Comparison of ENCODE assay signal across 8 cellular contexts in the genomic region with DNA sequence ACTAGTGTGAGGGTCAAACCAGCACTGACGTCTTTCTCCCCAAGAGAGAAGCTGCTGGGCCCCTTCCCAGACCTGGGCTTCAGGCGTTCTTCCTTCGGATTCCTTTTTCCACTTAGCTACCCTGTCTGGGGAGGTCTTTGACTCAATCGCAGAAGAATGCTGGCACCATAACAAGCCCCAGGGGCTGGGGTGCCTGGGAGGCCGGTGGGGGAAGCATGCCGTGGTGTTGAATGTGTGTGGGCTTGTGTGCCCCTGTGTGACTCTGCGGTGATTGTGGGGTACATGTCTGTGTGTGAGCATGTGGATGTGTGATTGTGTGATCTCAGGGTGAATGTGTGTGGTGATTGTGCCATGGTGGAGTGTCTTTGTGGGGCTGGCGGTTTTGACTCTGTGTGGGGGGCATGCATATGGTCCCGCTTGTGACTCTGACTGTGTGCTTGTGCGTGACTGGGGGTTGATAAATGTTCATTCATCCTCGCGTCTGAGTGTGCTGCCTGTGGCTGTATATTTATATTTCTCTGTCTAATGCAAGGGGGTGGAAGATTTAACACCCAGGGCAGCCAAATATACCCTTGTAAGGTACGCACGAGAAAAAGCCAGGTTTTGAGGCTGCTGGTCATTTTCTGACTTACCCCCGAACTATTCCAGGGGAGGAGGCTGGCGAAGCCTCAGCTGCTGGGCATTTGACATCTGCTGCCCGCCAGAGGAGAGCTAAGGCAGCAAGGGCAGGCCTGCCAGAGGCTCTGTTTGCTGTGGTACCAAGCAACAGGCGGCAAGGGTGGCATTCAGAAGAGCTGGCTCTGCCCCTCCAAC. TPM values are rescaled to one million over a fixed set of nuclear protein-coding genes. Genes with fewer than 3 reads are reported as not detected.
A peak's percentile ranks its signal among the peaks of the same experiment; 100 is the strongest.
DNase-seq lines count a peak whose midpoint lies in the region; ATAC-seq, FAIRE-seq and TF ChIP-seq lines count a peak whose summit lies in the region.

No MANE protein-coding gene starts in this region.

- WGBS in gastroesophageal sphincter (ENCODE audit: low coverage in 1 of 2), 2 donors: 14 to 37% methylated on average over 3 to 13 of the region's 18 CpGs
- WGBS in prostate gland: 54% methylated on average over 18 of the region's 18 CpGs

- FAIRE-seq in G401.6 (lab: Jason Lieb, UNC): peak; percentile 86

- TF ChIP-seq POLR2A in gastroesophageal sphincter (IDR thresholded peaks at IDR 0.05) (peak in 1 of 2 donors; percentile 21), prostate gland (IDR thresholded peaks at IDR 0.05) (no peak)

- peak; percentile 42 for ATAC-seq in gastroesophageal sphincter

- no peak for TF ChIP-seq EP300 in gastroesophageal sphincter (IDR thresholded peaks at IDR 0.05)

- H3K4me1 ChIP-seq in gastroesophageal sphincter: peaks cover 0 to 78% (median 16%) of the 10 kb centered on the region in 3 donors
- peaks cover 12% of the 10 kb centered on the region for H3K4me1 ChIP-seq in prostate gland (replicated peaks)

- DNase-seq in T1000 (lab: John Stamatoyannopoulos, UW): peak; percentile 96
- DNase-seq in prostate gland (ENCODE audit: low spot score): no peak
- DNase-seq in NCI-H2196 (lab: John Stamatoyannopoulos, UW; ENCODE audit: unreplicated experiment): no peak
- no peak for DNase-seq in NCI-H446 treated with DMSO at 0.1 percent for 48 hours (lab: John Stamatoyannopoulos, UW)
- DNase-seq in putamen (ENCODE audit: low spot score): no peak
- DNase-seq in HT-29 (ENCODE audit: low spot score): no peak

- H3K27me3 ChIP-seq in gastroesophageal sphincter: no peaks in the 10 kb centered on the region
- H3K27me3 ChIP-seq in prostate gland (replicated peaks; ENCODE audit: insufficient read depth): no peaks in the 10 kb centered on the region

- peak overlapping the region; percentile 67 to 87 for H3K4me3 ChIP-seq in gastroesophageal sphincter
- peak overlapping the region; percentile 49 to 55 for H3K4me3 ChIP-seq in prostate gland

- intact Hi-C loops in prostate gland (cut with DNase I): loop anchor here (2.0 kb wide), 1 partner anchor 53 kb away; a partner anchor contains a TSS

- peak overlapping the region; percentile 95 to 100 (median 98) for H3K27ac ChIP-seq in gastroesophageal sphincter
- H3K27ac ChIP-seq in prostate gland: peak overlapping the region in 1 of 2 donors; percentile 75

- H3K36me3 ChIP-seq in gastroesophageal sphincter (no peaks in the 10 kb centered on the region), prostate gland (no peaks in the 10 kb centered on the region)

- H3K9me3 ChIP-seq in gastroesophageal sphincter (no peaks in the 10 kb centered on the region), prostate gland (no peaks in the 10 kb centered on the region)

- TF ChIP-seq CTCF in gastroesophageal sphincter (IDR thresholded peaks at IDR 0.05) (peak in 1 of 4 experiments; percentile 6), prostate gland (IDR thresholded peaks at IDR 0.05) (no peak)

RNA-seq across cellular contexts. Expression of a gene that starts 1.1 kb away (rescaled TPM):
- total RNA-seq in gastroesophageal sphincter: 100 to 1,000 TPM; 132 to 265 (median 167) TPM
- total RNA-seq in prostate gland: 10 to 100 TPM in 1 of 2 donors, 1 to 10 TPM in 1; 7.9 to 18.2 TPM
- 0.65 and 0.76 TPM in 2 replicates for total RNA-seq in HT-29 (2014; rRNA removed; shearing (Covaris generic))

RNA-seq across cellular contexts. Expression of a gene that starts 52.7 kb away (rescaled TPM):
- total RNA-seq in gastroesophageal sphincter: 100 to 1,000 TPM in 2 of 4 donors, 10 to 100 TPM in 2; 87.4 to 111 (median 100) TPM
- 100 to 1,000 TPM; 122 to 183 TPM for total RNA-seq in prostate gland
- total RNA-seq in HT-29 (2014; rRNA removed; shearing (Covaris generic)): 109 and 126 TPM in 2 replicates

RNA-seq across cellular contexts. Expression of a gene that starts 53.3 kb away (rescaled TPM):
- total RNA-seq in gastroesophageal sphincter (10 to 100 TPM; 17.7 to 31.0 (median 28.1) TPM), prostate gland (10 to 100 TPM; 32.7 to 38.7 TPM)
- 37.4 and 43.5 TPM in 2 replicates for total RNA-seq in HT-29 (2014; rRNA removed; shearing (Covaris generic))

Comparison
In these comparisons a context has a peak if more than half of its experiments do, and no peak if none do; other contexts are left out.
1. RNA of a gene that starts 1.1 kb away (total RNA-seq): 132 to 265 TPM in gastroesophageal sphincter; 7.9 to 18.2 TPM in prostate gland and 0.65 to 0.76 TPM in HT-29; every median in the first group is over 4 times any median in the second.